In genomic region chr10:11876805-11877395, GRCh38 we compare ENCODE assay signal across 20 cellular contexts. TPM values are rescaled to one million over a fixed set of nuclear protein-coding genes. Genes with fewer than 3 reads are reported as not detected.
DNase-seq lines count a peak whose midpoint lies in the region; ATAC-seq and TF ChIP-seq lines count a peak whose summit lies in the region.
"Had no signal": no experiment of that assay in that cellular context is flagged by ENCODE, and none has a peak within 500 bp of the region (broad histone marks: within the 10 kb centered on the region; RNA-seq: fewer than 3 reads in every experiment).

No MANE protein-coding gene starts in this region.

- H3K4me1 ChIP-seq in Caco-2 (peaks cover 65% of the 10 kb centered on the region), body of pancreas (peaks cover 47% of the 10 kb centered on the region), liver (ENCODE audit: control insufficient read depth in 4 of 4, insufficient read depth in 4 of 4, low read length in 3 of 4) (peaks cover 16 to 33% (median 26%) of the 10 kb centered on the region in 4 donors), sigmoid colon (peaks cover 0 to 16% (median 8%) of the 10 kb centered on the region in 4 donors)

- H3K36me3 ChIP-seq in Caco-2 (ENCODE audit: control insufficient read depth, insufficient read depth, low read length) = no peaks in the 10 kb centered on the region; the same call in 1 of the 2 replicates
- no peaks in the 10 kb centered on the region for H3K36me3 ChIP-seq in body of pancreas (replicated peaks in 1 of 2; ENCODE audit: insufficient read depth in 1 of 2, low read depth in 2 of 2)
- no peaks in the 10 kb centered on the region for H3K36me3 ChIP-seq in liver (ENCODE audit: control insufficient read depth in 4 of 4, insufficient read depth in 3 of 4, low read depth in 1 of 4, low read length in 3 of 4)
- H3K36me3 ChIP-seq in sigmoid colon = no peaks in the 10 kb centered on the region
- H3K36me3 ChIP-seq: neutrophil had no signal

- POLR2A ChIA-PET in Caco-2 (lab: Charles Lee) = interaction anchor here (1.4 to 3.0 kb wide), 4 partner anchors 9 to 166 kb away, joined by 9 to 39 read pairs (median 12); partner anchors contain the start of gene UPF2

- H3K4me1 Mint-ChIP-seq in Caco-2 (ENCODE audit: low read depth, unreplicated experiment) = peaks cover 62% of the 10 kb centered on the region

- H3K27ac ChIP-seq in body of pancreas = peak overlapping the region; percentile 90 to 94 (median 90)
- H3K27ac ChIP-seq in liver (ENCODE audit: low read depth in 1 of 2, low read length in 2 of 2) = peak overlapping the region; percentile 90 to 93
- H3K27ac ChIP-seq in sigmoid colon = no peak overlapping the region
- H3K27ac ChIP-seq: neutrophil had no signal

- TF ChIP-seq CTCF in Caco-2 (IDR thresholded peaks at IDR 0.05; ENCODE audit: insufficient read depth in 1 of 2, low read depth in 1 of 2, low read length in 1 of 2, severe bottlenecking in 1 of 2, unreplicated experiment in 1 of 2) (no peak), body of pancreas (IDR thresholded peaks at IDR 0.05) (no peak), liver (IDR thresholded peaks at IDR 0.05; ENCODE audit: low read depth, low read length, missing input control) (no peak), sigmoid colon (IDR thresholded peaks at IDR 0.05) (no peak)

- DNase-seq in Caco-2 (no peak), body of pancreas (no peak), sigmoid colon (peak; percentile 27)
- DNase-seq in stimulated activated CD4-positive, alpha-beta T cell treated with anti-CD3 and anti-CD28 coated beads, Interleukin-15, amount 100 ng/mL, for 24 hours = no peak
- DNase-seq: ACHN; activated CD8-positive, alpha-beta T cell treated with anti-CD3 and anti-CD28 coated beads for 36 hours; activated T-cell treated with anti-CD3 and anti-CD28 coated beads, Interleukin-2, amount 50 U/mL, for 1 hour; amniotic stem cell; CD4-positive, CD25-positive, alpha-beta regulatory T cell; GDM1; NCI-H1105 treated with DMSO at 0.1 percent for 48 hours; NCI-H2107; NK-92 treated with Interleukin-12 subunit alpha and Interleukin-12 subunit beta, amount 100 ng/mL, for 24 hours; retina; T1000 had no signal

- H3K27me3 ChIP-seq in Caco-2 (replicated peaks; ENCODE audit: control insufficient read depth, insufficient read depth, low read length) (no peaks in the 10 kb centered on the region), body of pancreas (no peaks in the 10 kb centered on the region), liver (ENCODE audit: control insufficient read depth in 4 of 4, insufficient read depth in 4 of 4, low read length in 3 of 4) (no peaks in the 10 kb centered on the region), sigmoid colon (no peaks in the 10 kb centered on the region)
- H3K27me3 ChIP-seq: neutrophil had no signal

- H3K9me3 Mint-ChIP-seq in Caco-2 (ENCODE audit: unreplicated experiment) = no peaks in the 10 kb centered on the region
- H3K9me3 Mint-ChIP-seq: activated CD8-positive, alpha-beta T cell treated with anti-CD3 and anti-CD28 coated beads for 36 hours; CD4-positive, CD25-positive, alpha-beta regulatory T cell had no signal

- peak overlapping the region; percentile 72 for H3K4me3 Mint-ChIP-seq in Caco-2 (ENCODE audit: unreplicated experiment)
- H3K4me3 Mint-ChIP-seq: activated CD8-positive, alpha-beta T cell treated with anti-CD3 and anti-CD28 coated beads for 36 hours; CD4-positive, CD25-positive, alpha-beta regulatory T cell had no signal

- H3K4me3 ChIP-seq in Caco-2 (ENCODE audit: low read depth, low read length) = no peak overlapping the region
- no peak overlapping the region for H3K4me3 ChIP-seq in body of pancreas
- no peak overlapping the region for H3K4me3 ChIP-seq in liver (ENCODE audit: low read depth in 1 of 3, low read length in 3 of 3)
- no peak overlapping the region for H3K4me3 ChIP-seq in sigmoid colon

- H3K27ac Mint-ChIP-seq in Caco-2 (ENCODE audit: unreplicated experiment) = peak overlapping the region; percentile 97
- H3K27ac Mint-ChIP-seq: activated CD8-positive, alpha-beta T cell treated with anti-CD3 and anti-CD28 coated beads for 36 hours; CD4-positive, CD25-positive, alpha-beta regulatory T cell had no signal

- 88 to 95% methylated on average over 18 of the region's 18 CpGs for WGBS in body of pancreas, 2 donors
- WGBS in liver = 94% methylated on average over 18 of the region's 18 CpGs
- 90 to 94% methylated on average over 18 of the region's 18 CpGs for WGBS in sigmoid colon, 2 donors

- ATAC-seq in body of pancreas (no peak), HG03432 (IDR thresholded peaks at IDR 0.05; ENCODE audit: unreplicated experiment) (no peak), GM21526 (IDR thresholded peaks at IDR 0.05; ENCODE audit: low FRiP score, unreplicated experiment) (no peak), HG03196 (IDR thresholded peaks at IDR 0.05; ENCODE audit: unreplicated experiment) (no peak)
- ATAC-seq: activated CD8-positive, alpha-beta T cell treated with anti-CD3 and anti-CD28 coated beads for 36 hours had no signal

- H3K9me3 ChIP-seq in Caco-2 = no peaks in the 10 kb centered on the region
- H3K9me3 ChIP-seq in body of pancreas = no peaks in the 10 kb centered on the region
- H3K9me3 ChIP-seq in liver (ENCODE audit: control insufficient read depth in 4 of 4, low read length in 3 of 4) = no peaks in the 10 kb centered on the region
- H3K9me3 ChIP-seq in sigmoid colon = no peaks in the 10 kb centered on the region
- H3K9me3 ChIP-seq: neutrophil had no signal

- H3K27me3 Mint-ChIP-seq in Caco-2 (ENCODE audit: insufficient read depth, unreplicated experiment) = no peaks in the 10 kb centered on the region

- intact Hi-C loops in Caco-2 (cut with micrococcal nuclease; ENCODE audit: unreplicated experiment) = no loop called here
- intact Hi-C loops in body of pancreas (cut with DNase I) = no loop called here
- intact Hi-C loops in sigmoid colon (cut with DNase I) = no loop called here

- H3K36me3 Mint-ChIP-seq in Caco-2 (ENCODE audit: insufficient read depth, unreplicated experiment) = peaks cover 77% of the 10 kb centered on the region
- H3K36me3 Mint-ChIP-seq: CD4-positive, CD25-positive, alpha-beta regulatory T cell had no signal

- CTCF ChIA-PET in Caco-2 (lab: Charles Lee) = interaction anchor here (1.1 kb wide), 1 partner anchor 10 kb away, joined by 3 read pairs; no protein-coding TSS in a partner anchor

- no peak overlapping the region for H3K9ac ChIP-seq in liver (ENCODE audit: low read depth in 1 of 2, low read length in 2 of 2)

- TF ChIP-seq POLR2A in body of pancreas (IDR thresholded peaks at IDR 0.05) (no peak), sigmoid colon (IDR thresholded peaks at IDR 0.05) (no peak)

- TF ChIP-seq EP300 in sigmoid colon (IDR thresholded peaks at IDR 0.05) = no peak

- BruUV-seq in Caco-2 (replicated peaks; lab: Mats Ljungman, UMichigan) = no TSS peak

- no peak for TF ChIP-seq RAD21 in liver (IDR thresholded peaks at IDR 0.05)

TF ChIP-seq in liver, 16 proteins besides CTCF, POLR2A, EP300 and RAD21 (continues in another document):
- TF ChIP-seq JUND (IDR thresholded peaks at IDR 0.05) (no peak), TAF1 (conservative IDR thresholded peaks at IDR 0.05) (no peak), GABPA (IDR thresholded peaks at IDR 0.05 in 1 of 2, conservative IDR thresholded peaks at IDR 0.05 in 1 of 2) (no peak), MAX (IDR thresholded peaks at IDR 0.05) (no peak), EGR1 (IDR thresholded peaks at IDR 0.05; ENCODE audit: low read depth in 2 of 2) (no peak), ZBTB33 (IDR thresholded peaks at IDR 0.05) (no peak), SP1 (IDR thresholded peaks at IDR 0.05) (no peak), NR2F2 (IDR thresholded peaks at IDR 0.05) (no peak), HNF4A (conservative IDR thresholded peaks at IDR 0.05) (no peak), FOXA1 (IDR thresholded peaks at IDR 0.05) (no peak), ATF3 (IDR thresholded peaks at IDR 0.05) (no peak), YY1 (IDR thresholded peaks at IDR 0.05) (no peak), FOXA2 (IDR thresholded peaks at IDR 0.05) (no peak), HNF4G (IDR thresholded peaks at IDR 0.05) (no peak), RXRA (IDR thresholded peaks at IDR 0.05) (no peak)

RNA-seq across cellular contexts. Expression of gene PROSER2, which starts 53.7 kb away (rescaled TPM):
- total RNA-seq in Caco-2 (2022) (123 and 134 TPM in 2 replicates), body of pancreas (10 to 100 TPM; 29.3 to 58.3 TPM), liver (10 to 100 TPM in 1 of 2 donors, 1 to 10 TPM in 1; 6.5 to 10.9 TPM), sigmoid colon (1 to 10 TPM in 3 of 4 donors, under 1 TPM in 1; 0.71 to 2.5 (median 1.6) TPM)
- polyA plus RNA-seq in liver (10 to 100 TPM in 1 of 2 donors, 1 to 10 TPM in 1; 9.0 to 24.9 TPM), sigmoid colon (1 to 10 TPM in 2 of 3 donors, under 1 TPM in 1; 0.60 to 2.8 (median 2.3) TPM)

Comparison
In these comparisons a context has a peak if more than half of its experiments do, and no peak if none do; other contexts are left out.
1. H3K27ac ChIP-seq: peak in body of pancreas (4 of 4) and liver (2 of 2); none in sigmoid colon (0 of 4).